ENCODE assay signal across 8 cellular contexts in the genomic region with DNA sequence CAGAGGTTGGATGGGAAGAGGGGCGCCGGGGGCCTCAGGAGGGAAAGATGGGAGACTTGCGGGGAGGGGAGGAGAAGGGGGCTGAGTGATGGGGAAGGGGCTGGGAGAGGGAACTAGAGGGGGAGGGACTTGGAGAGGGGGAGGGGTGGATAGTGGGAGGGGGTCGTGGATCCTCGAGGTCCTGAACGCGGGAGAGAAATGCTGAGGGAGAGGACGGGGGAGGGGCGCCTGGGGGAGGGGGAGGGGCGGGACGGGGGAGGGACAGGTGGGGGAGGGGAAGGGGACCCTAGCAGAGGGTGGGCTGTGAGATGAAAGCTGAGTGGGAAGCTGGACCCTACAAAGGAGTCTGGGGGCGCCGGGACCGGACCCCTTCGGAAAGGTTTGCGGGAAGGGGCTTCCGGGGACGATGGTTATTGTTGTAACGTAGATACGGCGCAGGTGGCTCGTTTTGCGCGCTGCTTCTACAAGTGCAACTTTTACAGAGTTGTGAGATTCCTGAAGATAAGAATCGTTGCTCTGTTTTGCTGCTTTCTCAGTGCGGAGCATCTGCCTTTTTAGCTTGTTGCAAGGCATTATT. TPM values are rescaled to one million over a fixed set of nuclear protein-coding genes. Genes with fewer than 3 reads are reported as not detected.
DNase-seq lines count a peak whose midpoint lies in the region; ATAC-seq lines count a peak whose summit lies in the region.

No MANE protein-coding gene starts in this region.

- no peaks in the 10 kb centered on the region for H3K27me3 ChIP-seq in BLaER1

- H4K20me1 ChIP-seq in BLaER1 = peaks cover 40% of the 10 kb centered on the region

- H3K36me3 Mint-ChIP-seq in activated naive CD4-positive, alpha-beta T cell treated with anti-CD3 and anti-CD28 coated beads, Interleukin-2, amount 50 U/mL, for 24 hours = no peaks in the 10 kb centered on the region
- peaks cover 6 to 7% of the 10 kb centered on the region in 2 donors for H3K36me3 Mint-ChIP-seq in stimulated activated naive B cell treated with anti-CD40 and anti-IgM and Interleukin-4, amounts not matched to agents 10 μg/mL and 1 μg/mL and 100 μg/mL, for 72 hours

- H3K4me3 Mint-ChIP-seq in activated naive CD4-positive, alpha-beta T cell treated with anti-CD3 and anti-CD28 coated beads, Interleukin-2, amount 50 U/mL, for 24 hours = peak overlapping the region; percentile 84
- peak overlapping the region; percentile 88 to 89 for H3K4me3 Mint-ChIP-seq in stimulated activated naive B cell treated with anti-CD40 and anti-IgM and Interleukin-4, amounts not matched to agents 10 μg/mL and 1 μg/mL and 100 μg/mL, for 72 hours

- H3K9me3 ChIP-seq in BLaER1 (no peaks in the 10 kb centered on the region), iPS-18c (ENCODE audit: control insufficient read depth, insufficient read depth, low read length) (peaks cover 2% of the 10 kb centered on the region)

- H3K4me1 Mint-ChIP-seq in activated naive CD4-positive, alpha-beta T cell treated with anti-CD3 and anti-CD28 coated beads, Interleukin-2, amount 50 U/mL, for 24 hours = peaks cover 35% of the 10 kb centered on the region
- peaks cover 26 to 38% of the 10 kb centered on the region in 2 donors for H3K4me1 Mint-ChIP-seq in stimulated activated naive B cell treated with anti-CD40 and anti-IgM and Interleukin-4, amounts not matched to agents 10 μg/mL and 1 μg/mL and 100 μg/mL, for 72 hours

- H3K27ac Mint-ChIP-seq in activated naive CD4-positive, alpha-beta T cell treated with anti-CD3 and anti-CD28 coated beads, Interleukin-2, amount 50 U/mL, for 24 hours = peak overlapping the region; percentile 82
- peak overlapping the region; percentile 95 for H3K27ac Mint-ChIP-seq in stimulated activated naive B cell treated with anti-CD40 and anti-IgM and Interleukin-4, amounts not matched to agents 10 μg/mL and 1 μg/mL and 100 μg/mL, for 72 hours

- DNase-seq in Jurkat, Clone E6-1 (ENCODE audit: low read depth, low spot score) = peak; percentile 50
- no peak for DNase-seq in stimulated activated naive B cell treated with anti-CD40 and anti-IgM and Interleukin-4, amounts not matched to agents 10 μg/mL and 1 μg/mL and 100 μg/mL, for 72 hours
- DNase-seq in Ammon's horn (ENCODE audit: low spot score) = no peak

- peaks cover 62% of the 10 kb centered on the region for H3K4me1 ChIP-seq in BLaER1

- peak overlapping the region; percentile 63 for H3K27ac ChIP-seq in BLaER1

- no peak for ATAC-seq in stimulated activated naive B cell treated with anti-CD40 and anti-IgM and Interleukin-4, amounts not matched to agents 10 μg/mL and 1 μg/mL and 100 μg/mL, for 72 hours (replicated peaks)
- ATAC-seq in HG03280 (IDR thresholded peaks at IDR 0.05; ENCODE audit: unreplicated experiment) (no peak), GM19397 (IDR thresholded peaks at IDR 0.05; ENCODE audit: unreplicated experiment) (no peak)

- peak overlapping the region; percentile 92 for H3K4me2 ChIP-seq in BLaER1

- H3K36me3 ChIP-seq in BLaER1 = peaks cover 26% of the 10 kb centered on the region

- no peaks in the 10 kb centered on the region for H3K9me3 Mint-ChIP-seq in activated naive CD4-positive, alpha-beta T cell treated with anti-CD3 and anti-CD28 coated beads, Interleukin-2, amount 50 U/mL, for 24 hours
- no peaks in the 10 kb centered on the region for H3K9me3 Mint-ChIP-seq in stimulated activated naive B cell treated with anti-CD40 and anti-IgM and Interleukin-4, amounts not matched to agents 10 μg/mL and 1 μg/mL and 100 μg/mL, for 72 hours

- peak overlapping the region; percentile 73 for H3K9ac ChIP-seq in BLaER1

- no peaks in the 10 kb centered on the region for H3K27me3 Mint-ChIP-seq in activated naive CD4-positive, alpha-beta T cell treated with anti-CD3 and anti-CD28 coated beads, Interleukin-2, amount 50 U/mL, for 24 hours
- no peaks in the 10 kb centered on the region for H3K27me3 Mint-ChIP-seq in stimulated activated naive B cell treated with anti-CD40 and anti-IgM and Interleukin-4, amounts not matched to agents 10 μg/mL and 1 μg/mL and 100 μg/mL, for 72 hours

- peak overlapping the region; percentile 77 for H3K4me3 ChIP-seq in BLaER1
- H3K4me3 ChIP-seq in Jurkat, Clone E6-1 (ENCODE audit: low read length) = peak overlapping the region; percentile 76
- H3K4me3 ChIP-seq in iPS-18c (ENCODE audit: insufficient read depth, low read depth, low read length) = peak overlapping the region; percentile 67

RNA-seq across cellular contexts. Expression of a gene that starts 0.4 kb away (rescaled TPM):
- 44.7 TPM for polyA plus RNA-seq in Jurkat, Clone E6-1 (2012; ENCODE audit: insufficient read depth, insufficient read length)

RNA-seq across cellular contexts. Expression of a gene that starts 20.4 kb away (rescaled TPM):
- polyA plus RNA-seq in Jurkat, Clone E6-1 (2012; ENCODE audit: insufficient read depth, insufficient read length) = 17.8 TPM

RNA-seq across cellular contexts. Expression of a gene that starts 34.3 kb away (rescaled TPM):
- not detected for polyA plus RNA-seq in Jurkat, Clone E6-1 (2012; ENCODE audit: insufficient read depth, insufficient read length)

RNA-seq across cellular contexts. Expression of a gene that starts 56.1 kb away (rescaled TPM):
- polyA plus RNA-seq in Jurkat, Clone E6-1 (2012; ENCODE audit: insufficient read depth, insufficient read length) = not detected
